Comparison of ENCODE assay signal across 11 cellular contexts in genomic region chr9:32578976-32579375, GRCh38. TPM values are rescaled to one million over a fixed set of nuclear protein-coding genes. Genes with fewer than 3 reads are reported as not detected.
"Had no signal": no experiment of that assay in that cellular context is flagged by ENCODE, and none has a peak within 500 bp of the region (broad histone marks: within the 10 kb centered on the region; RNA-seq: fewer than 3 reads in every experiment).

No MANE protein-coding gene starts in this region.

- H3K9me3 ChIP-seq: lower lobe of right lung, neutrophil, tibial nerve had no signal

- H3K27me3 ChIP-seq: tibial nerve had no signal

- H3K36me3 ChIP-seq: lower lobe of right lung, neutrophil, tibial nerve had no signal

- H3K4me3 ChIP-seq: lower lobe of right lung had no signal

- H3K27ac ChIP-seq: dorsolateral prefrontal cortex, foreskin keratinocyte, lower lobe of right lung, neutrophil, tibial nerve had no signal

- H3K4me1 ChIP-seq: foreskin keratinocyte, lower lobe of right lung had no signal

- FAIRE-seq: urothelium cell line had no signal

RNA-seq across cellular contexts. Expression of gene TAF1L, which starts 56.5 kb away (rescaled TPM):
- total RNA-seq: activated B cell treated with CpG ODN at 0.5 μM for 24 hours; activated CD8-positive, alpha-beta memory T cell treated with anti-CD3 and anti-CD28 coated beads, Interleukin-2, amount 10 ng/mL, durations not matched to agents 7 days and 5 days; cardiac septum; foreskin keratinocyte; left colon; lower lobe of right lung had no signal
- polyA plus RNA-seq: fibroblast of lung, foreskin keratinocyte had no signal
